In genomic region chr10:122140941-122141623, GRCh38 we compare ENCODE assay signal across 8 cellular contexts.
A peak's percentile ranks its signal among the peaks of the same experiment; 100 is the strongest.
DNase-seq lines count a peak whose midpoint lies in the region; ATAC-seq and TF ChIP-seq lines count a peak whose summit lies in the region.

No MANE protein-coding gene starts in this region.

- intact Hi-C loops in Right ventricle myocardium superior (cut with DNase I) = no loop called here

- no peaks in the 10 kb centered on the region for H3K9me3 ChIP-seq in effector memory CD4-positive, alpha-beta T cell (ENCODE audit: control insufficient read depth, low read length)

- H3K27ac ChIP-seq in effector memory CD4-positive, alpha-beta T cell (ENCODE audit: insufficient read depth, low read length, poor library complexity, severe bottlenecking) = no peak overlapping the region

- ATAC-seq in SK-N-SH treated with all-trans-retinoic acid at 6 μM for 48 hours (peak; percentile 78), Right ventricle myocardium superior (ENCODE audit: poor library complexity) (peak; percentile 49), GM21576 (IDR thresholded peaks at IDR 0.05; ENCODE audit: unreplicated experiment) (no peak), GM21526 (IDR thresholded peaks at IDR 0.05; ENCODE audit: low FRiP score, unreplicated experiment) (no peak)

- no peaks in the 10 kb centered on the region for H3K4me1 ChIP-seq in effector memory CD4-positive, alpha-beta T cell (ENCODE audit: control insufficient read depth, insufficient read depth, low read length, poor library complexity, severe bottlenecking)

- H3K36me3 ChIP-seq in H7 (replicated peaks; ENCODE audit: control insufficient read depth, insufficient read depth, low read length) = peaks cover 3% of the 10 kb centered on the region
- H3K36me3 ChIP-seq in effector memory CD4-positive, alpha-beta T cell (ENCODE audit: control insufficient read depth, insufficient read depth, low read length) = no peaks in the 10 kb centered on the region

- H3K4me3 ChIP-seq in skeletal muscle cell (ENCODE audit: low read depth, low read length) (no peak overlapping the region), H7 (ENCODE audit: insufficient read depth, low read depth, low read length) (no peak overlapping the region)
- H3K4me3 ChIP-seq in effector memory CD4-positive, alpha-beta T cell (ENCODE audit: insufficient read depth, low read depth, low read length, poor library complexity, severe bottlenecking) = no peak overlapping the region

- DNase-seq in H4 (ENCODE audit: low spot score) (peak; percentile 89), Right ventricle myocardium superior (peak; percentile 95), skeletal muscle cell (ENCODE audit: low read depth) (peak; percentile 85), H7 (no peak)
- DNase-seq in effector memory CD4-positive, alpha-beta T cell = no peak

- no peaks in the 10 kb centered on the region for H3K27me3 ChIP-seq in H7 (ENCODE audit: control insufficient read depth, insufficient read depth, low read length)
- H3K27me3 ChIP-seq in effector memory CD4-positive, alpha-beta T cell (replicated peaks; ENCODE audit: control insufficient read depth, insufficient read depth, low read length, poor library complexity, severe bottlenecking) = no peaks in the 10 kb centered on the region

TF ChIP-seq in SK-N-SH treated with all-trans-retinoic acid at 6 μM for 48 hours, 23 proteins besides CTCF, POLR2A, EP300 and RAD21:
- TF ChIP-seq ZNF70 (CRISPR knock-in tag; IDR thresholded peaks at IDR 0.05) (peak; percentile 78), ZFP3 (CRISPR knock-in tag; IDR thresholded peaks at IDR 0.05) (peak; percentile 89), BACH2 (CRISPR knock-in tag; IDR thresholded peaks at IDR 0.05; ENCODE audit: borderline replicate concordance) (no peak)

Comparison
In these comparisons a context has a peak if more than half of its experiments do, and no peak if none do; other contexts are left out.
1. DNase-seq: peak in H4 (single experiment), Right ventricle myocardium superior (single experiment) and skeletal muscle cell (single experiment); none in H7 (single experiment) and effector memory CD4-positive, alpha-beta T cell (0 of 3).
2. ATAC-seq: peak in SK-N-SH treated with all-trans-retinoic acid at 6 μM for 48 hours (single experiment) and Right ventricle myocardium superior (single experiment); none in GM21576 (single experiment) and GM21526 (single experiment).